Comparison of ENCODE assay signal across 1 cellular context in genomic region chr1:186289943-186290560, GRCh38.
TF ChIP-seq lines count a peak whose summit lies in the region.

No MANE protein-coding gene starts in this region.

TF ChIP-seq in neural cell, 6 proteins besides CTCF, POLR2A, EP300 and RAD21:
- TF ChIP-seq REST (IDR thresholded peaks at IDR 0.05; ENCODE audit: borderline replicate concordance) = no peak
- no peak for TF ChIP-seq TAF1 (IDR thresholded peaks at IDR 0.05; ENCODE audit: low read depth)
- no peak for TF ChIP-seq EZH2 (IDR thresholded peaks at IDR 0.05; ENCODE audit: borderline replicate concordance, insufficient read depth, low read length, poor library complexity, severe bottlenecking)
- TF ChIP-seq MXI1 (conservative IDR thresholded peaks at IDR 0.05; ENCODE audit: poor library complexity, severe bottlenecking) = no peak
- TF ChIP-seq SMC3 (conservative IDR thresholded peaks at IDR 0.05; ENCODE audit: poor library complexity) = no peak
- peak; percentile 63 for TF ChIP-seq POLR2AphosphoS5 (IDR thresholded peaks at IDR 0.05)
